ENCODE assay signal across 1 cellular context in genomic region chr14:104502060-104502459, GRCh38.
TF ChIP-seq lines count a peak whose summit lies in the region.

No MANE protein-coding gene starts in this region.

TF ChIP-seq in HEK293, 187 proteins besides CTCF, POLR2A, EP300 and RAD21 (continued from another document):
- no peak for TF ChIP-seq ZNF133 (tag by site-specific recombination; IDR thresholded peaks at IDR 0.05)
